Comparison of ENCODE assay signal across 14 cellular contexts in genomic region chr12:13223176-13223806, GRCh38. TPM values are rescaled to one million over a fixed set of nuclear protein-coding genes. Genes with fewer than 3 reads are reported as not detected.
A peak's percentile ranks its signal among the peaks of the same experiment; 100 is the strongest.
DNase-seq lines count a peak whose midpoint lies in the region; ATAC-seq and TF ChIP-seq lines count a peak whose summit lies in the region.
"Had no signal": no experiment of that assay in that cellular context is flagged by ENCODE, and none has a peak within 500 bp of the region (broad histone marks: within the 10 kb centered on the region; RNA-seq: fewer than 3 reads in every experiment).

No MANE protein-coding gene starts in this region.

- H3K4me3 ChIP-seq in Panc1 (ENCODE audit: low read depth in 2 of 2, low read length in 2 of 2) (no peak overlapping the region), fibroblast of lung (replicated peaks in 1 of 4; ENCODE audit: control extremely low read depth in 1 of 4, insufficient read depth in 1 of 4, low read depth in 3 of 4, low read length in 4 of 4) (no peak overlapping the region)
- H3K4me3 ChIP-seq in effector memory CD4-positive, alpha-beta T cell (ENCODE audit: insufficient read depth, low read depth, low read length, poor library complexity, severe bottlenecking): no peak overlapping the region
- H3K4me3 ChIP-seq: BLaER1 treated with 17β-estradiol and CSF1 and Interleukin-3, amounts not matched to agents 10 nM and 100 nM; colonic mucosa; thyroid gland had no signal

- ATAC-seq in Panc1 (no peak), HG02884 (IDR thresholded peaks at IDR 0.05; ENCODE audit: unreplicated experiment) (no peak)

- no peak overlapping the region for H2AFZ ChIP-seq in fibroblast of lung (ENCODE audit: low read length)

- H3K4me1 ChIP-seq in Panc1 (ENCODE audit: control insufficient read depth, insufficient read depth, low read length): no peaks in the 10 kb centered on the region
- H3K4me1 ChIP-seq in fibroblast of lung (ENCODE audit: control insufficient read depth, extremely low read depth, insufficient read depth, low read length): peaks cover 20% of the 10 kb centered on the region
- H3K4me1 ChIP-seq in effector memory CD4-positive, alpha-beta T cell (ENCODE audit: control insufficient read depth, insufficient read depth, low read length, poor library complexity, severe bottlenecking): no peaks in the 10 kb centered on the region
- H3K4me1 ChIP-seq: colonic mucosa had no signal

- no TSS peak for BruUV-seq in Panc1 (replicated peaks; lab: Mats Ljungman, UMichigan)

- peaks cover 2% of the 10 kb centered on the region; the same call in 1 of the 2 replicates for H3K27me3 ChIP-seq in Panc1 (ENCODE audit: control insufficient read depth, insufficient read depth, low read length)
- H3K27me3 ChIP-seq in fibroblast of lung (ENCODE audit: control insufficient read depth, insufficient read depth, low read length): no peaks in the 10 kb centered on the region
- no peaks in the 10 kb centered on the region for H3K27me3 ChIP-seq in effector memory CD4-positive, alpha-beta T cell (replicated peaks; ENCODE audit: control insufficient read depth, insufficient read depth, low read length, poor library complexity, severe bottlenecking)
- H3K27me3 ChIP-seq: BLaER1 treated with 17β-estradiol and CSF1 and Interleukin-3, amounts not matched to agents 10 nM and 100 nM; colonic mucosa; thyroid gland had no signal

- POLR2A ChIA-PET in Panc1 (lab: Charles Lee): no interaction called here

- in situ Hi-C loops in Panc1 (cut with HindIII; ENCODE audit: low pct_unique_long_range_greater_than_20kb, low sequenced_read_pairs): no loop called here

- no peaks in the 10 kb centered on the region for H3K79me2 ChIP-seq in fibroblast of lung (ENCODE audit: control insufficient read depth, insufficient read depth, low read length)

- intact Hi-C loops in Panc1 (cut with micrococcal nuclease; ENCODE audit: unreplicated experiment): no loop called here

- H3K9me3 ChIP-seq in Panc1 (ENCODE audit: control insufficient read depth, insufficient read depth, low read depth, low read length) (no peaks in the 10 kb centered on the region), fibroblast of lung (ENCODE audit: control insufficient read depth, insufficient read depth, low read depth, low read length) (no peaks in the 10 kb centered on the region)
- H3K9me3 ChIP-seq in effector memory CD4-positive, alpha-beta T cell (ENCODE audit: control insufficient read depth, low read length): no peaks in the 10 kb centered on the region
- H3K9me3 ChIP-seq: colonic mucosa, thyroid gland had no signal

- H3K4me2 ChIP-seq in fibroblast of lung (ENCODE audit: extremely low read depth, insufficient read depth, low read length): peak overlapping the region; percentile 21
- H3K4me2 ChIP-seq: BLaER1 treated with 17β-estradiol and CSF1 and Interleukin-3, amounts not matched to agents 10 nM and 100 nM had no signal

- no peaks in the 10 kb centered on the region for H4K20me1 ChIP-seq in fibroblast of lung (ENCODE audit: control insufficient read depth, extremely low read depth, insufficient read depth, low read length)
- H4K20me1 ChIP-seq: BLaER1 treated with 17β-estradiol and CSF1 and Interleukin-3, amounts not matched to agents 10 nM and 100 nM had no signal

- H3K36me3 ChIP-seq in Panc1 (ENCODE audit: control insufficient read depth, insufficient read depth, low read length): no peaks in the 10 kb centered on the region
- H3K36me3 ChIP-seq in fibroblast of lung (ENCODE audit: control insufficient read depth, insufficient read depth, low read length): peaks cover 4% of the 10 kb centered on the region
- no peaks in the 10 kb centered on the region for H3K36me3 ChIP-seq in effector memory CD4-positive, alpha-beta T cell (ENCODE audit: control insufficient read depth, insufficient read depth, low read length)
- H3K36me3 ChIP-seq: colonic mucosa had no signal

- CTCF ChIA-PET in Panc1 (lab: Charles Lee): interaction anchor here (0.5 kb wide), 1 partner anchor 327 kb away, joined by 5 read pairs; no protein-coding TSS in a partner anchor

- H3K27ac ChIP-seq in Panc1 (ENCODE audit: low read length) (no peak overlapping the region), fibroblast of lung (ENCODE audit: insufficient read depth, low read length) (peak overlapping the region; percentile 68)
- no peak overlapping the region for H3K27ac ChIP-seq in effector memory CD4-positive, alpha-beta T cell (ENCODE audit: insufficient read depth, low read length, poor library complexity, severe bottlenecking)
- H3K27ac ChIP-seq: BLaER1 treated with 17β-estradiol and CSF1 and Interleukin-3, amounts not matched to agents 10 nM and 100 nM; colonic mucosa; thyroid gland had no signal

- no peak for TF ChIP-seq CTCF in Panc1 (IDR thresholded peaks at IDR 0.05)
- TF ChIP-seq CTCF in fibroblast of lung (conservative IDR thresholded peaks at IDR 0.05 in 1 of 2, IDR thresholded peaks at IDR 0.05 in 1 of 2; ENCODE audit: low read depth in 1 of 2, low read length in 2 of 2): no peak

- no peak overlapping the region for H3K9ac ChIP-seq in fibroblast of lung (ENCODE audit: insufficient read depth, low read length)
- H3K9ac ChIP-seq: BLaER1 treated with 17β-estradiol and CSF1 and Interleukin-3, amounts not matched to agents 10 nM and 100 nM had no signal

- DNase-seq in SIG-M5 treated with dmso at 0.1 percent for 504 hours (lab: John Stamatoyannopoulos, UW; ENCODE audit: unreplicated experiment) (peak; percentile 24), SIG-M5 (lab: John Stamatoyannopoulos, UW) (no peak), Panc1 (ENCODE audit: low read depth, low spot score) (peak; percentile 27), fibroblast of lung (ENCODE audit: low read depth in 2 of 2) (peak; percentile 75 to 85), occipital lobe (lab: John Stamatoyannopoulos, UW) (no peak), NCI-H82 (lab: John Stamatoyannopoulos, UW) (no peak)
- DNase-seq in effector memory CD4-positive, alpha-beta T cell: no peak
- DNase-seq: colonic mucosa, NCI-H510A, nephron progenitor cell, T-helper 1 cell, thyroid gland had no signal

RNA-seq across cellular contexts. Expression of gene EMP1, which starts 26.8 kb away (rescaled TPM):
- 18.6 TPM for total RNA-seq in Panc1 (2021; ENCODE audit: unreplicated experiment)
- polyA plus RNA-seq in Panc1 (2012; ENCODE audit: insufficient read length): 24.1 TPM
- total RNA-seq in fibroblast of lung: 27.5 and 53.5 TPM in 2 replicates
- 374 and 437 TPM in 2 replicates for polyA plus RNA-seq in fibroblast of lung
- 488 and 577 TPM in 2 replicates for polyA plus RNA-seq in fibroblast of lung (2012)
- 599 and 783 TPM in 2 replicates for polyA minus RNA-seq in fibroblast of lung (ENCODE audit: low replicate concordance)
- 6.6 TPM for total RNA-seq in occipital lobe

Comparison
In these comparisons a context has a peak if more than half of its experiments do, and no peak if none do; other contexts are left out.
1. DNase-seq: peak in SIG-M5 treated with dmso at 0.1 percent for 504 hours (single experiment), Panc1 (single experiment) and fibroblast of lung (2 of 2); none in SIG-M5 (single experiment), occipital lobe (single experiment), NCI-H82 (single experiment) and effector memory CD4-positive, alpha-beta T cell (0 of 3).